ENCODE assay signal across 1 cellular context in the genomic region with DNA sequence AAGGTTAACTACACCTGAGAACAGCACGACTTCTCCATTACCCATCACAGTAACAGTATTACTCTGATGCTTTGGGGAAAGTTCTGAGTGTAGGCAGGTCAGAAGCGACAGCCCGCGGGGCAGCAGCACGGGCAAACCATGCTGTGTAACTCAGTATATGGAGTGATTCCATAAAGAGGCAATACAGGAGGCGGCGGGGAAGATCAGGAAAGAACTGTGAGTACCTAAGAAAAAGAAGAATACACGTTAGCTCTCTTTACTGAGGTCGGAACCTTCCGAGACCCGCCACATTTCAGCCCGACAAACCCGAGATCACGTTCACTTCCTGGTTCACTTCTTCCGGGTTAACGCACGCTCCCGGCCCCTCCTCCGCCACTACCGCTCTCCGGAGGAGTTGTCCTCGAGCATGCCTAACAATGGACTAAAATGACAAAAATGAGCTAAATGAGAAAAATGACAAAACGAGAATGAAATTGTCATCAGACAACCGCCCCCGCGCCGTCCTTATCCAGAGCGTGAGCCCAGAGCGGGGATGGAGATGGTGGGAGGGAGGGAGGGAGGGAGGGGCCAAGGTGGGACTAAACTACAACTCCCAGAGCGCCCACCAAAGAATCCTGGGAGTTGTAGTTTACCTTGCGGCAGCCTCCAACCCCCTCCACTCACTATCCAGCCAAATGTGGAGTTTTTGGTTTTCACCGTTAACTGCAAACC.
A peak's percentile ranks its signal among the peaks of the same experiment; 100 is the strongest.
TF ChIP-seq lines count a peak whose summit lies in the region.

A gene with protein sequence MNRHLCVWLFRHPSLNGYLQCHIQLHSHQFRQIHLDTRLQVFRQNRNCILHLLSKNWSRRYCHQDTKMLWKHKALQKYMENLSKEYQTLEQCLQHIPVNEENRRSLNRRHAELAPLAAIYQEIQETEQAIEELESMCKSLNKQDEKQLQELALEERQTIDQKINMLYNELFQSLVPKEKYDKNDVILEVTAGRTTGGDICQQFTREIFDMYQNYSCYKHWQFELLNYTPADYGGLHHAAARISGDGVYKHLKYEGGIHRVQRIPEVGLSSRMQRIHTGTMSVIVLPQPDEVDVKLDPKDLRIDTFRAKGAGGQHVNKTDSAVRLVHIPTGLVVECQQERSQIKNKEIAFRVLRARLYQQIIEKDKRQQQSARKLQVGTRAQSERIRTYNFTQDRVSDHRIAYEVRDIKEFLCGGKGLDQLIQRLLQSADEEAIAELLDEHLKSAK (minus strand): TSS at position 316 of the 711 bp plus-strand sequence. CDS start 2,669 bp downstream, outside the sequence.

TF ChIP-seq in SK-N-SH, 30 proteins besides CTCF, POLR2A, EP300 and RAD21 (continued from another document):
- TF ChIP-seq YY1 (IDR thresholded peaks at IDR 0.05; ENCODE audit: low read depth), result peak; percentile 80
- peak; percentile 74 for TF ChIP-seq TAF1 (IDR thresholded peaks at IDR 0.05; ENCODE audit: borderline replicate concordance, low read depth, low read length)
- TF ChIP-seq JUND (IDR thresholded peaks at IDR 0.05), result no peak
- no peak for TF ChIP-seq SMC3 (IDR thresholded peaks at IDR 0.05; ENCODE audit: low read depth, low read length)
- no peak for TF ChIP-seq RXRA (IDR thresholded peaks at IDR 0.05; ENCODE audit: borderline replicate concordance, low read depth)
- TF ChIP-seq, protein P1, sequence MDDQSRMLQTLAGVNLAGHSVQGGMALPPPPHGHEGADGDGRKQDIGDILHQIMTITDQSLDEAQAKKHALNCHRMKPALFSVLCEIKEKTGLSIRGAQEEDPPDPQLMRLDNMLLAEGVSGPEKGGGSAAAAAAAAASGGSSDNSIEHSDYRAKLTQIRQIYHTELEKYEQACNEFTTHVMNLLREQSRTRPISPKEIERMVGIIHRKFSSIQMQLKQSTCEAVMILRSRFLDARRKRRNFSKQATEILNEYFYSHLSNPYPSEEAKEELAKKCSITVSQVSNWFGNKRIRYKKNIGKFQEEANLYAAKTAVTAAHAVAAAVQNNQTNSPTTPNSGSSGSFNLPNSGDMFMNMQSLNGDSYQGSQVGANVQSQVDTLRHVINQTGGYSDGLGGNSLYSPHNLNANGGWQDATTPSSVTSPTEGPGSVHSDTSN (IDR thresholded peaks at IDR 0.05), result no peak
- TF ChIP-seq FOXM1 (IDR thresholded peaks at IDR 0.05; ENCODE audit: low read depth), result no peak
- TF ChIP-seq, protein P2, sequence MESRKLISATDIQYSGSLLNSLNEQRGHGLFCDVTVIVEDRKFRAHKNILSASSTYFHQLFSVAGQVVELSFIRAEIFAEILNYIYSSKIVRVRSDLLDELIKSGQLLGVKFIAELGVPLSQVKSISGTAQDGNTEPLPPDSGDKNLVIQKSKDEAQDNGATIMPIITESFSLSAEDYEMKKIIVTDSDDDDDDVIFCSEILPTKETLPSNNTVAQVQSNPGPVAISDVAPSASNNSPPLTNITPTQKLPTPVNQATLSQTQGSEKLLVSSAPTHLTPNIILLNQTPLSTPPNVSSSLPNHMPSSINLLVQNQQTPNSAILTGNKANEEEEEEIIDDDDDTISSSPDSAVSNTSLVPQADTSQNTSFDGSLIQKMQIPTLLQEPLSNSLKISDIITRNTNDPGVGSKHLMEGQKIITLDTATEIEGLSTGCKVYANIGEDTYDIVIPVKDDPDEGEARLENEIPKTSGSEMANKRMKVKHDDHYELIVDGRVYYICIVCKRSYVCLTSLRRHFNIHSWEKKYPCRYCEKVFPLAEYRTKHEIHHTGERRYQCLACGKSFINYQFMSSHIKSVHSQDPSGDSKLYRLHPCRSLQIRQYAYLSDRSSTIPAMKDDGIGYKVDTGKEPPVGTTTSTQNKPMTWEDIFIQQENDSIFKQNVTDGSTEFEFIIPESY (IDR thresholded peaks at IDR 0.05; ENCODE audit: borderline replicate concordance, low read depth), result peak; percentile 77
- no peak for TF ChIP-seq TCF12 (IDR thresholded peaks at IDR 0.05)
- TF ChIP-seq, protein P3, sequence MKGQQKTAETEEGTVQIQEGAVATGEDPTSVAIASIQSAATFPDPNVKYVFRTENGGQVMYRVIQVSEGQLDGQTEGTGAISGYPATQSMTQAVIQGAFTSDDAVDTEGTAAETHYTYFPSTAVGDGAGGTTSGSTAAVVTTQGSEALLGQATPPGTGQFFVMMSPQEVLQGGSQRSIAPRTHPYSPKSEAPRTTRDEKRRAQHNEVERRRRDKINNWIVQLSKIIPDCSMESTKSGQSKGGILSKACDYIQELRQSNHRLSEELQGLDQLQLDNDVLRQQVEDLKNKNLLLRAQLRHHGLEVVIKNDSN (IDR thresholded peaks at IDR 0.05; ENCODE audit: borderline replicate concordance, low read depth), result no peak; the same call in 1 of the 2 replicates
- TF ChIP-seq RFX5 (IDR thresholded peaks at IDR 0.05; ENCODE audit: low read length), result no peak
- TF ChIP-seq MXI1 (IDR thresholded peaks at IDR 0.05; ENCODE audit: low read depth, low read length), result peak; percentile 57; the same call in 1 of the 2 replicates
- TF ChIP-seq NRF1 (IDR thresholded peaks at IDR 0.05; ENCODE audit: low read depth, low read length), result no peak
- TF ChIP-seq SIN3A (IDR thresholded peaks at IDR 0.05; ENCODE audit: borderline replicate concordance, low read depth, low read length), result peak; percentile 54; the same call in 1 of the 2 replicates
- TF ChIP-seq ELF1 (IDR thresholded peaks at IDR 0.05), result peak; percentile 89
- TF ChIP-seq, protein P4, sequence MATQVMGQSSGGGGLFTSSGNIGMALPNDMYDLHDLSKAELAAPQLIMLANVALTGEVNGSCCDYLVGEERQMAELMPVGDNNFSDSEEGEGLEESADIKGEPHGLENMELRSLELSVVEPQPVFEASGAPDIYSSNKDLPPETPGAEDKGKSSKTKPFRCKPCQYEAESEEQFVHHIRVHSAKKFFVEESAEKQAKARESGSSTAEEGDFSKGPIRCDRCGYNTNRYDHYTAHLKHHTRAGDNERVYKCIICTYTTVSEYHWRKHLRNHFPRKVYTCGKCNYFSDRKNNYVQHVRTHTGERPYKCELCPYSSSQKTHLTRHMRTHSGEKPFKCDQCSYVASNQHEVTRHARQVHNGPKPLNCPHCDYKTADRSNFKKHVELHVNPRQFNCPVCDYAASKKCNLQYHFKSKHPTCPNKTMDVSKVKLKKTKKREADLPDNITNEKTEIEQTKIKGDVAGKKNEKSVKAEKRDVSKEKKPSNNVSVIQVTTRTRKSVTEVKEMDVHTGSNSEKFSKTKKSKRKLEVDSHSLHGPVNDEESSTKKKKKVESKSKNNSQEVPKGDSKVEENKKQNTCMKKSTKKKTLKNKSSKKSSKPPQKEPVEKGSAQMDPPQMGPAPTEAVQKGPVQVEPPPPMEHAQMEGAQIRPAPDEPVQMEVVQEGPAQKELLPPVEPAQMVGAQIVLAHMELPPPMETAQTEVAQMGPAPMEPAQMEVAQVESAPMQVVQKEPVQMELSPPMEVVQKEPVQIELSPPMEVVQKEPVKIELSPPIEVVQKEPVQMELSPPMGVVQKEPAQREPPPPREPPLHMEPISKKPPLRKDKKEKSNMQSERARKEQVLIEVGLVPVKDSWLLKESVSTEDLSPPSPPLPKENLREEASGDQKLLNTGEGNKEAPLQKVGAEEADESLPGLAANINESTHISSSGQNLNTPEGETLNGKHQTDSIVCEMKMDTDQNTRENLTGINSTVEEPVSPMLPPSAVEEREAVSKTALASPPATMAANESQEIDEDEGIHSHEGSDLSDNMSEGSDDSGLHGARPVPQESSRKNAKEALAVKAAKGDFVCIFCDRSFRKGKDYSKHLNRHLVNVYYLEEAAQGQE (IDR thresholded peaks at IDR 0.05; ENCODE audit: low read depth, low read length), result no peak
- no peak for TF ChIP-seq EZH2phosphoT487 (IDR thresholded peaks at IDR 0.05; ENCODE audit: borderline replicate concordance, low read depth)
- TF ChIP-seq POLR2AphosphoS5 (IDR thresholded peaks at IDR 0.05; ENCODE audit: low read depth, low read length), result peak; percentile 83
- no peak for TF ChIP-seq RCOR1 (IDR thresholded peaks at IDR 0.05; ENCODE audit: low read length)
